In the genomic region with DNA sequence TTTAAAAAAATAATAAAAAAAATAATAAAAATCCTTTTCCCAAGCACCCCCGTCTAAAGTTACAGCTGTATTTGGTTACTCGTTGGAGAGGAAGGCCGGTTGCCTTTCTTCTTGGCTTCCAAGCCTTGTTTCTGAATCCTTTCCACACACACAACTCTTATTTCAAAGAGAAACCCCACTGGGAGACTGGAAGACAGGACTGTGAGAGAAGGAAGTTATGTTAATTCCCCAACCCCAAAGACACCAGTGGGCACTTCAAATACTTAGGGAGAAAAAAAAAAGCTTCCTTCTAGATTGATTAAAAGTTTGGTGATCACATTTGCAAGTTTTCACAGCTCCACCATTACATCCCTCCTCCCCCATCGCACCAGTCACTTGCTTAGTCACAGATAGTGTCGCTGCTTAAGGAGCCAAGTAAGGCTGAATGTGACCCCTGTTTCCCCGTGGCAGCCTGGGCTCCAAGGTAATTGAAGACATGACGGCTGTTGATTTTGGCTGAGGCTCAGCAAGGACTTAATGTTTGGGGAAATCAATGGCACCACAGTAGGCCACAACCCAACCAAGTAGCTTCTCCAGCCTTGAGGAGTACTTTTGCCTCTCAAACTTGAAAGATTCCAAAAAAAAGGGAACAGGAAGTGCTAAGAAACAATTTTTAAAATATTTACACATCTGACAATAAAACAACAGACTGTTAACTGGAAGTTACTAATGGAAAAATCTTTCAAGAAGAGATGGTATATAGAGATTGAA, we compare ENCODE assay signal across 20 cellular contexts. TPM values are rescaled to one million over a fixed set of nuclear protein-coding genes. Genes with fewer than 3 reads are reported as not detected.
A peak's percentile ranks its signal among the peaks of the same experiment; 100 is the strongest.
DNase-seq lines count a peak whose midpoint lies in the region; ATAC-seq and TF ChIP-seq lines count a peak whose summit lies in the region.
"Had no signal": no experiment of that assay in that cellular context is flagged by ENCODE, and none has a peak within 500 bp of the region (broad histone marks: within the 10 kb centered on the region; RNA-seq: fewer than 3 reads in every experiment).

No MANE protein-coding gene starts in this region.

- H3K27ac ChIP-seq in A673 (ENCODE audit: low read depth, low read length, poor library complexity, severe bottlenecking) (peak overlapping the region; percentile 68), Peyer's patch (no peak overlapping the region)
- H3K27ac ChIP-seq: parathyroid adenoma, uterus had no signal

- peak; percentile 25 for ATAC-seq in left colon
- no peak for ATAC-seq in GM21447 (IDR thresholded peaks at IDR 0.05; ENCODE audit: unreplicated experiment)

- H3K4me3 ChIP-seq in A673 (ENCODE audit: low read depth, low read length, poor library complexity, severe bottlenecking): no peak overlapping the region
- H3K4me3 ChIP-seq in MG63: no peak overlapping the region
- no peak overlapping the region for H3K4me3 ChIP-seq in choroid plexus epithelial cell (ENCODE audit: low read depth, low read length)
- H3K4me3 ChIP-seq in Peyer's patch: no peak overlapping the region
- H3K4me3 ChIP-seq: uterus had no signal

- intact Hi-C loops in A673 (cut with micrococcal nuclease; ENCODE audit: unreplicated experiment): no loop called here
- intact Hi-C loops in left colon (cut with DNase I, micrococcal nuclease): no loop called here

- H3K27me3 ChIP-seq in A673 (replicated peaks; ENCODE audit: insufficient read depth, low read depth, low read length, poor library complexity) (no peaks in the 10 kb centered on the region), MG63 (no peaks in the 10 kb centered on the region), Peyer's patch (no peaks in the 10 kb centered on the region)
- H3K27me3 ChIP-seq: uterus had no signal

- DNase-seq in A673 (ENCODE audit: low spot score) (peak; percentile 90), MG63 (peak; percentile 31), choroid plexus epithelial cell (ENCODE audit: low read depth) (peak; percentile 68), left colon (no peak), NCI-H1694 treated with DMSO at 0.1 percent for 48 hours (lab: John Stamatoyannopoulos, UW) (no peak), Peyer's patch (no peak)
- no peak for DNase-seq in activated naive CD4-positive, alpha-beta T cell (lab: John Stamatoyannopoulos, UW)
- DNase-seq: activated CD4-positive, alpha-beta T cell treated with anti-CD3 and anti-CD28 coated beads for 1 hour; activated naive CD4-positive, alpha-beta T cell treated with anti-CD3 and anti-CD28 coated beads, Interleukin-2, amount 50 U/mL, for 16 hours; caudate nucleus; CD4-positive, alpha-beta T cell; kidney glomerular epithelial cell; MM.1S; NCI-H2081; NCI-H774; stimulated activated CD4-positive, alpha-beta T cell treated with anti-CD3 and anti-CD28 coated beads, Interleukin-15, amount 100 ng/mL, for 24 hours; T-helper 1 cell; uterus had no signal

- no peak for TF ChIP-seq POLR2A in Peyer's patch (IDR thresholded peaks at IDR 0.05)

- CTCF ChIA-PET in A673 (lab: Charles Lee): interaction anchor here (0.6 kb wide), 1 partner anchor 77 kb away, joined by 3 read pairs; no protein-coding TSS in a partner anchor

- no peak for TF ChIP-seq CTCF in A673 (conservative IDR thresholded peaks at IDR 0.05; ENCODE audit: low read depth, low read length)
- TF ChIP-seq CTCF in choroid plexus epithelial cell (conservative IDR thresholded peaks at IDR 0.05; ENCODE audit: low read depth, low read length): no peak
- no peak for TF ChIP-seq CTCF in Peyer's patch (IDR thresholded peaks at IDR 0.05)

- POLR2A ChIA-PET in A673 (lab: Charles Lee; ENCODE audit: low non-redundant PET): interaction anchor here (0.5 kb wide), 1 partner anchor 120 kb away, joined by 3 read pairs; no protein-coding TSS in a partner anchor

- H3K9me3 ChIP-seq in A673 (ENCODE audit: low read depth, low read length, poor library complexity, severe bottlenecking) (peaks cover 4% of the 10 kb centered on the region), MG63 (no peaks in the 10 kb centered on the region), Peyer's patch (no peaks in the 10 kb centered on the region)
- H3K9me3 ChIP-seq: uterus had no signal

- H3K36me3 ChIP-seq in A673 (ENCODE audit: insufficient read depth, low read length, poor library complexity, severe bottlenecking) (peaks cover 24% of the 10 kb centered on the region), MG63 (peaks cover 20% of the 10 kb centered on the region), Peyer's patch (no peaks in the 10 kb centered on the region)
- H3K36me3 ChIP-seq: uterus had no signal

- H3K4me1 ChIP-seq in A673 (ENCODE audit: insufficient read depth, low read length, poor library complexity, severe bottlenecking) (peaks cover 39% of the 10 kb centered on the region), Peyer's patch (no peaks in the 10 kb centered on the region)
- H3K4me1 ChIP-seq: parathyroid adenoma, uterus had no signal

- BruUV-seq in A673 (replicated peaks; lab: Mats Ljungman, UMichigan): no TSS peak

RNA-seq across cellular contexts. Expression of a gene that starts 40.8 kb away (rescaled TPM):
- total RNA-seq in A673 (2021): 1.8 and 3.6 TPM in 2 replicates
- not detected in 2 replicates for total RNA-seq in MG63 (2014; rRNA removed; shearing (Covaris generic); ENCODE audit: low replicate concordance)
- total RNA-seq in left colon: 10 to 100 TPM; 15.2 to 20.5 TPM
- total RNA-seq in Peyer's patch: 1 to 10 TPM; 3.0 to 9.1 (median 4.5) TPM
- total RNA-seq: CD4-positive, alpha-beta T cell had no signal

Comparison
In these comparisons a context has a peak if more than half of its experiments do, and no peak if none do; other contexts are left out.
1. DNase-seq: peak in A673 (single experiment), MG63 (single experiment) and choroid plexus epithelial cell (single experiment); none in left colon (0 of 2), NCI-H1694 treated with DMSO at 0.1 percent for 48 hours (single experiment), activated naive CD4-positive, alpha-beta T cell (0 of 4) and Peyer's patch (0 of 3).